Comparison of ENCODE assay signal across 24 cellular contexts in the genomic region with DNA sequence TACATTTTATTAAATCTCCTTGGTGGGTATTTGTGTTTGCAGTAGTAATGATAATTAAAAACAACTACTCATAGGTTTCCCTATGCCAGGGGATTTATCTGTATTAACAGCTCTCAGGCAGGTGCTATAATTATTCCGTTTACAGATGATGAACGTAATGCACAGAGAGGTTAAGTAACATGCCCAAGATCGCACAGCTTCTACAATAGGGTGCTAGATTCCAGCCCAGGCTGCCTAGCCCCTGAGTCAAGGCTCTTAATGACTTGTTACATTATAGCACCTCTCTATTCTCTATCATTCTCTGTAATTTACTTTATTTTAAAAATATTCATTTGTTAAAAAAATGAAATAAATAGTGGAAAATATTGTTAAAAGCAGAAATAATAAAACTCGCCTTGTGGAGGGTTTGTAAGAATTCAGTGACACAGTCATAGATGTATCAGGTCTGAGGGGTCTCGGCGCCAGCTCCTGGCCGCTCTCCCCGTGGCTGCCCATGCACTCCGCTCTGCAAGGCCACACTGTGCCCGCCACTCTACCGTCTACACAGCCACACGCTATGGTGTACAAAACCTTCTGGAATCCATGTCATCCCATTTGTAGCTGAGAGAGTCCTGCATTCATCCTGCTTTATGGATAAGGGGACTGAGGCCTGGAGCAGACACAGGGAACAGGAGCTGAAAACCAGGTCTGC.
"Had no signal": no experiment of that assay in that cellular context is flagged by ENCODE, and none has a peak within 500 bp of the region (broad histone marks: within the 10 kb centered on the region; RNA-seq: fewer than 3 reads in every experiment).

No MANE protein-coding gene starts in this region.

- H3K27ac Mint-ChIP-seq: mesothelial cell of epicardium, naive B cell had no signal

- H3K4me1 ChIP-seq: esophagus squamous epithelium, gastrocnemius medialis, heart right ventricle, lower lobe of right lung had no signal

- H3K4me3 ChIP-seq: coronary artery, dorsolateral prefrontal cortex, esophagus squamous epithelium, gastrocnemius medialis, heart right ventricle, lower lobe of right lung, mucosa of descending colon had no signal

- FAIRE-seq: endothelial cell of umbilical vein, islet of Langerhans, keratinocyte had no signal

- H3K4me1 Mint-ChIP-seq: naive B cell had no signal

- H3K4me3 Mint-ChIP-seq: mesothelial cell of epicardium, naive B cell had no signal

- H3K9me3 Mint-ChIP-seq: mesothelial cell of epicardium had no signal

- ATAC-seq: gastrocnemius medialis, heart right ventricle, left colon, left lobe of liver, left ventricle myocardium superior, mucosa of descending colon had no signal

- H3K27ac ChIP-seq: coronary artery, dorsolateral prefrontal cortex, esophagus squamous epithelium, gastrocnemius medialis, heart right ventricle, lower lobe of right lung had no signal

- H3K36me3 Mint-ChIP-seq: mesothelial cell of epicardium, naive B cell had no signal

- H3K36me3 ChIP-seq: esophagus squamous epithelium, gastrocnemius medialis, heart right ventricle, lower lobe of right lung had no signal

- DNase-seq: dermis blood vessel endothelial cell; dorsolateral prefrontal cortex; effector CD4-positive, alpha-beta T cell; effector memory CD4-positive, alpha-beta T cell; esophagus squamous epithelium; foreskin fibroblast; foreskin melanocyte; gastrocnemius medialis; glutamatergic neuron; head of caudate nucleus; heart right ventricle; hippocampal formation; left colon; left ventricle myocardium superior; lower lobe of right lung; mesenchymal stem cell; mucosa of descending colon; naive B cell had no signal

- H3K9me3 ChIP-seq: esophagus squamous epithelium, gastrocnemius medialis, lower lobe of right lung, mucosa of descending colon had no signal
